23 cellular contexts compared by ENCODE assay signal in genomic region chr4:111636961-111637556, GRCh38.
"Had no signal": no experiment of that assay in that cellular context is flagged by ENCODE, and none has a peak within 500 bp of the region (broad histone marks: within the 10 kb centered on the region; RNA-seq: fewer than 3 reads in every experiment).

No MANE protein-coding gene starts in this region.

- H3K27ac ChIP-seq: dorsolateral prefrontal cortex, epithelial cell of prostate, esophagus muscularis mucosa, foreskin keratinocyte, heart right ventricle, left ventricle myocardium inferior, lower lobe of right lung, pancreas, stomach, thyroid gland had no signal

- ATAC-seq: foreskin keratinocyte; heart right ventricle; left cardiac atrium; lower lobe of right lung; naive thymus-derived CD8-positive, alpha-beta T cell; pancreas; sciatic nerve; stimulated activated effector memory CD8-positive, alpha-beta T cell treated with anti-CD3 and anti-CD28 coated beads, Interleukin-12 subunit alpha, Interleukin-12 subunit beta, amount 100 ng/mL, for 72 hours had no signal

- H3K4me3 ChIP-seq: dorsolateral prefrontal cortex, esophagus muscularis mucosa, heart right ventricle, left ventricle myocardium inferior, lower lobe of right lung, pancreas, stomach, thyroid gland had no signal

- H3K4me1 ChIP-seq: esophagus muscularis mucosa, foreskin keratinocyte, heart right ventricle, left ventricle myocardium inferior, lower lobe of right lung, pancreas, thyroid gland had no signal

- FAIRE-seq: colon, islet of Langerhans, pancreas had no signal

- DNase-seq: dorsolateral prefrontal cortex; effector CD4-positive, alpha-beta T cell; glutamatergic neuron; heart right ventricle; hippocampal formation; left cardiac atrium; left ventricle myocardium inferior; lower lobe of right lung; naive thymus-derived CD8-positive, alpha-beta T cell; occipital lobe; pancreas; stimulated activated CD4-positive, alpha-beta T cell treated with anti-CD3 and anti-CD28 coated beads, Interleukin-2, amount 100 ng/mL, for 24 hours; stimulated activated CD4-positive, alpha-beta T cell treated with anti-CD3 and anti-CD28 coated beads, Interleukin-4, amount 100 ng/mL, for 24 hours; stimulated activated naive CD4-positive, alpha-beta T cell treated with Interleukin-2 at 50 U/mL for 16 hours; stomach; thyroid gland had no signal

- H3K27me3 ChIP-seq: esophagus muscularis mucosa, foreskin keratinocyte, thyroid gland had no signal

- H3K36me3 ChIP-seq: esophagus muscularis mucosa, heart right ventricle, left ventricle myocardium inferior, lower lobe of right lung, pancreas, stomach, thyroid gland had no signal

- H3K9me3 ChIP-seq: esophagus muscularis mucosa, heart right ventricle, left ventricle myocardium inferior, lower lobe of right lung, pancreas, stomach, thyroid gland had no signal
